ENCODE assay signal across 1 cellular context in genomic region chr9:114396558-114397218, GRCh38.
A peak's percentile ranks its signal among the peaks of the same experiment; 100 is the strongest.
TF ChIP-seq lines count a peak whose summit lies in the region.

No MANE protein-coding gene starts in this region.

TF ChIP-seq in K562, 482 proteins besides CTCF, POLR2A, EP300 and RAD21 (continued from another document and continues in another):
- TF ChIP-seq NONO (IDR thresholded peaks at IDR 0.05; ENCODE audit: low read depth in 2 of 2, low read length in 1 of 2): no peak
- no peak for TF ChIP-seq CHAMP1 (IDR thresholded peaks at IDR 0.05)
- no peak for TF ChIP-seq ZNF253 (CRISPR knock-in tag; conservative IDR thresholded peaks at IDR 0.05)
- TF ChIP-seq JUND (IDR thresholded peaks at IDR 0.05; ENCODE audit: borderline replicate concordance, low read depth, low read length): peak; percentile 59; the same call in 1 of the 2 replicates
- TF ChIP-seq JUND (tag; IDR thresholded peaks at IDR 0.05; ENCODE audit: borderline replicate concordance, low read depth, low read length): no peak; the same call in 2 of the 3 replicates
- no peak for TF ChIP-seq SRSF1 (IDR thresholded peaks at IDR 0.05; ENCODE audit: low read depth, low read length)
- TF ChIP-seq RBM15 (IDR thresholded peaks at IDR 0.05; ENCODE audit: insufficient read depth, low read length): no peak
- TF ChIP-seq ZNF121 (CRISPR knock-in tag; conservative IDR thresholded peaks at IDR 0.05): no peak
- no peak for TF ChIP-seq CC2D1A (IDR thresholded peaks at IDR 0.05)
- no peak for TF ChIP-seq HNRNPL (IDR thresholded peaks at IDR 0.05; ENCODE audit: low read depth, low read length)
- TF ChIP-seq RBM34 (IDR thresholded peaks at IDR 0.05; ENCODE audit: borderline replicate concordance, insufficient read depth, low read length): no peak
- no peak for TF ChIP-seq RBM39 (optimal IDR thresholded peaks at IDR 0.05; ENCODE audit: low read depth, low read length)
- peak; percentile 69 to 80 for TF ChIP-seq MNT (conservative IDR thresholded peaks at IDR 0.05)
- TF ChIP-seq ETV6 (IDR thresholded peaks at IDR 0.05; ENCODE audit: borderline replicate concordance in 1 of 2, low read depth in 2 of 2, low read length in 1 of 2): no peak
- TF ChIP-seq ETV6 (CRISPR knock-in tag; IDR thresholded peaks at IDR 0.05; ENCODE audit: borderline replicate concordance): no peak
- TF ChIP-seq PCBP1 (IDR thresholded peaks at IDR 0.05; ENCODE audit: low read depth, low read length, poor library complexity, severe bottlenecking): no peak
- TF ChIP-seq SUPT5H (IDR thresholded peaks at IDR 0.05): no peak
- peak; percentile 59 for TF ChIP-seq CXXC5 (CRISPR knock-in tag; IDR thresholded peaks at IDR 0.05)
- no peak for TF ChIP-seq ZNF717 (CRISPR knock-in tag; IDR thresholded peaks at IDR 0.05)
- no peak; the same call in 1 of the 2 replicates for TF ChIP-seq IFI16 (CRISPR knock-in tag; IDR thresholded peaks at IDR 0.05)
- peak; percentile 98 for TF ChIP-seq ATF4 (CRISPR knock-in tag; IDR thresholded peaks at IDR 0.05)
- no peak for TF ChIP-seq SETDB1 (IDR thresholded peaks at IDR 0.05; ENCODE audit: low read length)
- TF ChIP-seq NCOA2 (IDR thresholded peaks at IDR 0.05; ENCODE audit: partially characterized antibody in 2 of 2): no peak
- no peak for TF ChIP-seq MBD1 (CRISPR knock-in tag; IDR thresholded peaks at IDR 0.05)
- no peak for TF ChIP-seq RNF219 (CRISPR knock-in tag; IDR thresholded peaks at IDR 0.05)
- TF ChIP-seq ZNF507 (tag; conservative IDR thresholded peaks at IDR 0.05): no peak
- no peak for TF ChIP-seq MAFF (IDR thresholded peaks at IDR 0.05; ENCODE audit: low read length)
- TF ChIP-seq ARID1B (IDR thresholded peaks at IDR 0.05): peak; percentile 14; the same call in 1 of the 2 replicates
- TF ChIP-seq NEUROD1 (IDR thresholded peaks at IDR 0.05; ENCODE audit: borderline replicate concordance, low read depth, low read length, partially characterized antibody): no peak
- TF ChIP-seq CREB5 (CRISPR knock-in tag; IDR thresholded peaks at IDR 0.05): no peak
- no peak for TF ChIP-seq BCL6 (CRISPR knock-in tag; IDR thresholded peaks at IDR 0.05)
- TF ChIP-seq NFIC (IDR thresholded peaks at IDR 0.05): no peak
- no peak for TF ChIP-seq ASH1L (IDR thresholded peaks at IDR 0.05; ENCODE audit: borderline replicate concordance, low read depth, partially characterized antibody)
- TF ChIP-seq GABPB2 (CRISPR knock-in tag; conservative IDR thresholded peaks at IDR 0.05): no peak
- TF ChIP-seq HCFC1 (IDR thresholded peaks at IDR 0.05; ENCODE audit: low read depth, low read length): no peak
- no peak for TF ChIP-seq SLC30A9 (CRISPR knock-in tag; IDR thresholded peaks at IDR 0.05)
- TF ChIP-seq MEIS2 (IDR thresholded peaks at IDR 0.05; ENCODE audit: partially characterized antibody): no peak
- no peak for TF ChIP-seq KDM5B (IDR thresholded peaks at IDR 0.05; ENCODE audit: insufficient replicate concordance, low read depth, low read length)
- no peak for TF ChIP-seq BCOR (IDR thresholded peaks at IDR 0.05)
- TF ChIP-seq HES1 (IDR thresholded peaks at IDR 0.05; ENCODE audit: low read depth): no peak
- TF ChIP-seq ZNF224 (CRISPR knock-in tag; IDR thresholded peaks at IDR 0.05): no peak
- TF ChIP-seq DNMT1 (IDR thresholded peaks at IDR 0.05): no peak
- peak; percentile 86 for TF ChIP-seq TFAP4 (CRISPR knock-in tag; IDR thresholded peaks at IDR 0.05; ENCODE audit: borderline replicate concordance)
- TF ChIP-seq XRCC4 (IDR thresholded peaks at IDR 0.05; ENCODE audit: extremely low read depth, insufficient read depth, insufficient read length): no peak
- TF ChIP-seq PRDM10 (IDR thresholded peaks at IDR 0.05; ENCODE audit: partially characterized antibody): peak; percentile 15
- no peak for TF ChIP-seq ZSCAN29 (IDR thresholded peaks at IDR 0.05)
- TF ChIP-seq RFX1 (IDR thresholded peaks at IDR 0.05): no peak
- TF ChIP-seq TAF9B (IDR thresholded peaks at IDR 0.05; ENCODE audit: partially characterized antibody): no peak
- no peak for TF ChIP-seq TCFL5 (CRISPR knock-in tag; conservative IDR thresholded peaks at IDR 0.05)
- TF ChIP-seq HNRNPLL (IDR thresholded peaks at IDR 0.05; ENCODE audit: low read depth, low read length, poor library complexity, severe bottlenecking): no peak
- no peak for TF ChIP-seq TAF15 (IDR thresholded peaks at IDR 0.05; ENCODE audit: low read depth, low read length)
- no peak for TF ChIP-seq ZNF395 (CRISPR knock-in tag; IDR thresholded peaks at IDR 0.05)
- no peak for TF ChIP-seq CBFA2T3 (IDR thresholded peaks at IDR 0.05)
- TF ChIP-seq FOXA3 (CRISPR knock-in tag; conservative IDR thresholded peaks at IDR 0.05 in 1 of 2, IDR thresholded peaks at IDR 0.05 in 1 of 2): no peak
- TF ChIP-seq STAT5B (CRISPR knock-in tag; IDR thresholded peaks at IDR 0.05): no peak
- TF ChIP-seq ZKSCAN1 (IDR thresholded peaks at IDR 0.05; ENCODE audit: low read depth, low read length): no peak
- peak; percentile 72 for TF ChIP-seq RNF2 (IDR thresholded peaks at IDR 0.05)
